Comparison of ENCODE assay signal across 20 cellular contexts in genomic region chr3:197327701-197328100, GRCh38. TPM values are rescaled to one million over a fixed set of nuclear protein-coding genes. Genes with fewer than 3 reads are reported as not detected.
DNase-seq lines count a peak whose midpoint lies in the region; ATAC-seq and FAIRE-seq lines count a peak whose summit lies in the region.
"Had no signal": no experiment of that assay in that cellular context is flagged by ENCODE, and none has a peak within 500 bp of the region (broad histone marks: within the 10 kb centered on the region; RNA-seq: fewer than 3 reads in every experiment).

No MANE protein-coding gene starts in this region.

- no peak overlapping the region for H3K27ac Mint-ChIP-seq in activated T-helper 2 cell treated with anti-CD3 and anti-CD28 coated beads, Interferon-gamma antibody, Interleukin-2, Interleukin-4, amounts not matched to agents 10 μg/mL and 5 μg/mL and 100 μg/mL, durations not matched to agents 14 hours and 24 hours and 36 hours
- H3K27ac Mint-ChIP-seq: activated CD4-positive, alpha-beta T cell treated with anti-CD3 and anti-CD28 coated beads, Interleukin-2, amount 10 ng/mL, durations not matched to agents 24 days and 14 days; activated T-helper 1 cell treated with anti-CD3 and anti-CD28 coated beads, Interleukin-12 subunit alpha, Interleukin-12 subunit beta, Interleukin-2, Interleukin-4 antibody, amounts not matched to agents 30 ng/mL and 10 ng/mL and 1 ng/mL, durations not matched to agents 14 hours and 24 hours and 36 hours; T-helper 1 cell treated with Interleukin-12 subunit alpha and Interleukin-12 subunit beta and Interleukin-4 antibody, amounts not matched to agents 30 μg/mL and 1 μg/mL, for 36 hours had no signal

- peaks cover 12% of the 10 kb centered on the region for H3K4me1 Mint-ChIP-seq in activated T-helper 2 cell treated with anti-CD3 and anti-CD28 coated beads, Interferon-gamma antibody, Interleukin-2, Interleukin-4, amounts not matched to agents 10 μg/mL and 5 μg/mL and 100 μg/mL, durations not matched to agents 14 hours and 24 hours and 36 hours (ENCODE audit: low read depth)

- intact Hi-C loops in Right ventricle myocardium superior (cut with DNase I) (no loop called here), right cardiac atrium (cut with DNase I) (no loop called here)
- intact Hi-C loops in activated T-helper 2 cell treated with anti-CD3 and anti-CD28 coated beads, Interferon-gamma antibody, Interleukin-2, Interleukin-4, amounts not matched to agents 10 μg/mL and 5 μg/mL and 100 μg/mL, durations not matched to agents 14 hours and 24 hours and 36 hours (cut with micrococcal nuclease), result loop anchor here (5.0 kb wide), 1 partner anchor 35 kb away; no protein-coding TSS in a partner anchor

- no peaks in the 10 kb centered on the region for H3K9me3 ChIP-seq in right cardiac atrium (ENCODE audit: control insufficient read depth, low read length)
- H3K9me3 ChIP-seq: left lung had no signal

- H3K27ac ChIP-seq in right cardiac atrium (ENCODE audit: low read length) (no peak overlapping the region), cingulate gyrus (ENCODE audit: low read depth, low read length) (peak overlapping the region; percentile 93)
- H3K27ac ChIP-seq: hepatocyte, left lung, neural progenitor cell, skin epidermis had no signal

- no peak overlapping the region for H3K4me3 ChIP-seq in right cardiac atrium (ENCODE audit: low read length)
- H3K4me3 ChIP-seq: hepatocyte, left lung, neural progenitor cell, skin epidermis had no signal

- H3K36me3 Mint-ChIP-seq in activated T-helper 2 cell treated with anti-CD3 and anti-CD28 coated beads, Interferon-gamma antibody, Interleukin-2, Interleukin-4, amounts not matched to agents 10 μg/mL and 5 μg/mL and 100 μg/mL, durations not matched to agents 14 hours and 24 hours and 36 hours (ENCODE audit: low read depth), result no peaks in the 10 kb centered on the region
- H3K36me3 Mint-ChIP-seq: neural progenitor cell had no signal

- H3K4me1 ChIP-seq in right cardiac atrium (ENCODE audit: control insufficient read depth, insufficient read depth, low read length), result no peaks in the 10 kb centered on the region
- H3K4me1 ChIP-seq: left lung had no signal

- ATAC-seq in Right ventricle myocardium superior (ENCODE audit: poor library complexity), result peak; percentile 38
- no peak for ATAC-seq in right cardiac atrium
- ATAC-seq in GM21526 (IDR thresholded peaks at IDR 0.05; ENCODE audit: low FRiP score, unreplicated experiment), result no peak
- ATAC-seq: HCT116; left lung; stimulated activated naive CD8-positive, alpha-beta T cell treated with anti-CD3 and anti-CD28 coated beads, Interleukin-15, amount 100 ng/mL, for 72 hours had no signal

- FAIRE-seq in GM19239 (lab: Jason Lieb, UNC), result no peak
- FAIRE-seq: RCC 7860 had no signal

- 48% methylated on average over 3 of the region's 3 CpGs for WGBS in right cardiac atrium

- H3K27me3 ChIP-seq in right cardiac atrium (ENCODE audit: control insufficient read depth, insufficient read depth), result no peaks in the 10 kb centered on the region
- H3K27me3 ChIP-seq: hepatocyte, left lung, neural progenitor cell had no signal

- peaks cover 33% of the 10 kb centered on the region for H3K27me3 Mint-ChIP-seq in activated T-helper 2 cell treated with anti-CD3 and anti-CD28 coated beads, Interferon-gamma antibody, Interleukin-2, Interleukin-4, amounts not matched to agents 10 μg/mL and 5 μg/mL and 100 μg/mL, durations not matched to agents 14 hours and 24 hours and 36 hours (ENCODE audit: low read depth)

- H3K9me3 Mint-ChIP-seq in activated T-helper 2 cell treated with anti-CD3 and anti-CD28 coated beads, Interferon-gamma antibody, Interleukin-2, Interleukin-4, amounts not matched to agents 10 μg/mL and 5 μg/mL and 100 μg/mL, durations not matched to agents 14 hours and 24 hours and 36 hours, result no peaks in the 10 kb centered on the region
- H3K9me3 Mint-ChIP-seq: activated CD4-positive, alpha-beta T cell treated with anti-CD3 and anti-CD28 coated beads, Interleukin-2, amount 10 ng/mL, durations not matched to agents 24 days and 14 days; activated T-helper 1 cell treated with anti-CD3 and anti-CD28 coated beads, Interleukin-12 subunit alpha, Interleukin-12 subunit beta, Interleukin-2, Interleukin-4 antibody, amounts not matched to agents 30 ng/mL and 10 ng/mL and 1 ng/mL, durations not matched to agents 14 hours and 24 hours and 36 hours; neural progenitor cell; stimulated activated naive CD8-positive, alpha-beta T cell treated with anti-CD3 and anti-CD28 coated beads, Interleukin-15, amount 100 ng/mL, for 72 hours; T-helper 1 cell treated with Interleukin-12 subunit alpha and Interleukin-12 subunit beta and Interleukin-4 antibody, amounts not matched to agents 30 μg/mL and 1 μg/mL, for 36 hours had no signal

- no peak for DNase-seq in Right ventricle myocardium superior
- no peak for DNase-seq in right cardiac atrium
- peak; percentile 84 for DNase-seq in medulla oblongata (ENCODE audit: extremely low spot score)
- no peak for DNase-seq in GM19239 (ENCODE audit: insufficient read length, low spot score)
- no peak for DNase-seq in cerebellum (ENCODE audit: low spot score)
- no peak for DNase-seq in activated T-helper 2 cell treated with anti-CD3 and anti-CD28 coated beads, Interferon-gamma antibody, Interleukin-2, Interleukin-4, amounts not matched to agents 10 μg/mL and 5 μg/mL and 100 μg/mL, durations not matched to agents 14 hours and 24 hours and 36 hours (ENCODE audit: low spot score)
- DNase-seq: activated CD4-positive, alpha-beta T cell treated with anti-CD3 and anti-CD28 coated beads, Interleukin-2, amount 10 ng/mL, durations not matched to agents 24 days and 14 days; effector memory CD4-positive, alpha-beta T cell; left lung; NCI-H2081; stimulated activated naive CD8-positive, alpha-beta T cell treated with anti-CD3 and anti-CD28 coated beads, Interleukin-15, amount 100 ng/mL, for 72 hours had no signal

- no peak overlapping the region for H3K4me3 Mint-ChIP-seq in activated T-helper 2 cell treated with anti-CD3 and anti-CD28 coated beads, Interferon-gamma antibody, Interleukin-2, Interleukin-4, amounts not matched to agents 10 μg/mL and 5 μg/mL and 100 μg/mL, durations not matched to agents 14 hours and 24 hours and 36 hours (ENCODE audit: low read depth)
- H3K4me3 Mint-ChIP-seq: activated CD4-positive, alpha-beta T cell treated with anti-CD3 and anti-CD28 coated beads, Interleukin-2, amount 10 ng/mL, durations not matched to agents 24 days and 14 days; activated T-helper 1 cell treated with anti-CD3 and anti-CD28 coated beads, Interleukin-12 subunit alpha, Interleukin-12 subunit beta, Interleukin-2, Interleukin-4 antibody, amounts not matched to agents 30 ng/mL and 10 ng/mL and 1 ng/mL, durations not matched to agents 14 hours and 24 hours and 36 hours; neural progenitor cell; stimulated activated naive CD8-positive, alpha-beta T cell treated with anti-CD3 and anti-CD28 coated beads, Interleukin-15, amount 100 ng/mL, for 72 hours; T-helper 1 cell treated with Interleukin-12 subunit alpha and Interleukin-12 subunit beta and Interleukin-4 antibody, amounts not matched to agents 30 μg/mL and 1 μg/mL, for 36 hours had no signal

RNA-seq across cellular contexts. Expression of gene DLG1, which starts 29.3 kb away (rescaled TPM):
- total RNA-seq in Right ventricle myocardium superior (40.7 TPM), right cardiac atrium (10 to 100 TPM; 51.1 to 55.0 (median 53.0) TPM), cerebellum (69.2 TPM)
- 14.6 TPM for polyA plus RNA-seq in right cardiac atrium
- total RNA-seq in activated T-helper 2 cell treated with anti-CD3 and anti-CD28 coated beads, Interferon-gamma antibody, Interleukin-2, Interleukin-4, amounts not matched to agents 10 μg/mL and 5 μg/mL and 100 μg/mL, durations not matched to agents 14 hours and 24 hours and 36 hours, result 77.5 and 84.1 TPM in 2 replicates
